ENCODE assay signal across 1 cellular context in the genomic region with DNA sequence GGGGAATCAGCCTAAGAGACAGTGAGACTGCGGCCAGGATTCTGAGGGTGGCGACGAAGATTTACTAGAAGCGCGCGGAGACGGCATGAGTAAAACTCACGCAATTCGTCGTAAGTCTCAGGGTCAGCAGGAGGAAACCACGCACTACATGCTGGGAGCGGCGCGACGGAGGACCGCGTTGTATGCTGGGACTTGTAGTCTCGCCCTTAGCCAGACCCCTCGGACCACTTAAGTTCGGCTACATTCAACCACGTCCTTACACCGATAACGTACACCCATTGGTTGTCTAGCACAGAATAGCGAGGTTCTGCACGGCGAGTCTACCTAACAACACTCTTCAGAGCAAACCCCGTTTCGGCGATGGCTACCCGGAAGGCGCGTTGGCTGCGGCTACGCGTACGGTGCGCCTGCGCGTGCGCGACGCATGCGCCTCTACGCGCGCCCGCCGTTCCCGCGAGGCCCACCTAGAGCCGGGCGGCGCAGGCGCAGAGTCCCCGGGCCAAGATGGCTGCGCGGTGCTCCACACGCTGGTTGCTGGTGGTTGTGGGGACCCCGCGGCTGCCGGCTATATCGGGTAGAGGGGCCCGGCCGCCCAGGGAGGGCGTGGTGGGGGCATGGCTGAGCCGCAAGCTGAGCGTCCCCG.
TF ChIP-seq lines count a peak whose summit lies in the region.

DNAJA3 (plus strand) TSS at position 491 of the 643 bp plus-strand sequence; CDS start at position 505, 14 bp downstream.

TF ChIP-seq in HepG2, 621 proteins besides CTCF, POLR2A, EP300 and RAD21 (continued from another document and continues in another):
- TF ChIP-seq GFI1 (CRISPR knock-in tag; IDR thresholded peaks at IDR 0.05; ENCODE audit: borderline replicate concordance) (peak; percentile 49; the same call in 1 of the 2 replicates), GATAD2A (CRISPR knock-in tag; IDR thresholded peaks at IDR 0.05) (no peak), ARNT2 (CRISPR knock-in tag; IDR thresholded peaks at IDR 0.05; ENCODE audit: low read depth) (peak; percentile 90; the same call in 1 of the 2 replicates), ZBTB4 (CRISPR knock-in tag; IDR thresholded peaks at IDR 0.05; ENCODE audit: borderline replicate concordance) (no peak), ZNF605 (CRISPR knock-in tag; IDR thresholded peaks at IDR 0.05) (no peak), ZNF747 (CRISPR knock-in tag; IDR thresholded peaks at IDR 0.05; ENCODE audit: borderline replicate concordance) (peak; percentile 23; the same call in 1 of the 2 replicates), SCMH1 (CRISPR knock-in tag; IDR thresholded peaks at IDR 0.05; ENCODE audit: borderline replicate concordance) (no peak), ZMYM3 (CRISPR knock-in tag; IDR thresholded peaks at IDR 0.05) (no peak), ZNF414 (CRISPR knock-in tag; IDR thresholded peaks at IDR 0.05) (peak; percentile 74; the same call in 1 of the 2 replicates), HOXA7 (CRISPR knock-in tag; IDR thresholded peaks at IDR 0.05) (no peak), ZNF570 (CRISPR knock-in tag; IDR thresholded peaks at IDR 0.05; ENCODE audit: borderline replicate concordance) (no peak), CENPBD1 (CRISPR knock-in tag; IDR thresholded peaks at IDR 0.05; ENCODE audit: borderline replicate concordance, low read depth) (no peak), BORCS8-MEF2B (CRISPR knock-in tag; IDR thresholded peaks at IDR 0.05) (no peak; the same call in none of the 2 replicates), ATF6 (CRISPR knock-in tag; conservative IDR thresholded peaks at IDR 0.05) (no peak), POGK (CRISPR knock-in tag; conservative IDR thresholded peaks at IDR 0.05) (peak; percentile 93), E2F1 (CRISPR knock-in tag; IDR thresholded peaks at IDR 0.05) (peak; percentile 89; the same call in 1 of the 2 replicates), TBX3 (IDR thresholded peaks at IDR 0.05; ENCODE audit: borderline replicate concordance) (no peak), SNAI1 (CRISPR knock-in tag; IDR thresholded peaks at IDR 0.05; ENCODE audit: borderline replicate concordance) (peak; percentile 86; the same call in 1 of the 2 replicates), SKI (IDR thresholded peaks at IDR 0.05; ENCODE audit: partially characterized antibody) (peak; percentile 34), ISL2 (CRISPR knock-in tag; IDR thresholded peaks at IDR 0.05) (no peak), NR2F2 (IDR thresholded peaks at IDR 0.05; ENCODE audit: borderline replicate concordance, low read depth) (peak; percentile 8; the same call in 1 of the 2 replicates), IKZF4 (CRISPR knock-in tag; IDR thresholded peaks at IDR 0.05; ENCODE audit: borderline replicate concordance, low read depth, not compliant biosample characterization) (peak; percentile 32), ZNF263 (CRISPR knock-in tag; IDR thresholded peaks at IDR 0.05) (no peak; the same call in 1 of the 2 replicates), MED1 (CRISPR knock-in tag; IDR thresholded peaks at IDR 0.05) (no peak), STAT5B (CRISPR knock-in tag; IDR thresholded peaks at IDR 0.05) (no peak), ZNF543 (CRISPR knock-in tag; IDR thresholded peaks at IDR 0.05) (no peak; the same call in 1 of the 2 replicates), KLF13 (CRISPR knock-in tag; IDR thresholded peaks at IDR 0.05) (no peak)
- TF ChIP-seq, protein P1, sequence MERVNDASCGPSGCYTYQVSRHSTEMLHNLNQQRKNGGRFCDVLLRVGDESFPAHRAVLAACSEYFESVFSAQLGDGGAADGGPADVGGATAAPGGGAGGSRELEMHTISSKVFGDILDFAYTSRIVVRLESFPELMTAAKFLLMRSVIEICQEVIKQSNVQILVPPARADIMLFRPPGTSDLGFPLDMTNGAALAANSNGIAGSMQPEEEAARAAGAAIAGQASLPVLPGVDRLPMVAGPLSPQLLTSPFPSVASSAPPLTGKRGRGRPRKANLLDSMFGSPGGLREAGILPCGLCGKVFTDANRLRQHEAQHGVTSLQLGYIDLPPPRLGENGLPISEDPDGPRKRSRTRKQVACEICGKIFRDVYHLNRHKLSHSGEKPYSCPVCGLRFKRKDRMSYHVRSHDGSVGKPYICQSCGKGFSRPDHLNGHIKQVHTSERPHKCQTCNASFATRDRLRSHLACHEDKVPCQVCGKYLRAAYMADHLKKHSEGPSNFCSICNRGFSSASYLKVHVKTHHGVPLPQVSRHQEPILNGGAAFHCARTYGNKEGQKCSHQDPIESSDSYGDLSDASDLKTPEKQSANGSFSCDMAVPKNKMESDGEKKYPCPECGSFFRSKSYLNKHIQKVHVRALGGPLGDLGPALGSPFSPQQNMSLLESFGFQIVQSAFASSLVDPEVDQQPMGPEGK (CRISPR knock-in tag; IDR thresholded peaks at IDR 0.05) = no peak
- TF ChIP-seq, protein P2, sequence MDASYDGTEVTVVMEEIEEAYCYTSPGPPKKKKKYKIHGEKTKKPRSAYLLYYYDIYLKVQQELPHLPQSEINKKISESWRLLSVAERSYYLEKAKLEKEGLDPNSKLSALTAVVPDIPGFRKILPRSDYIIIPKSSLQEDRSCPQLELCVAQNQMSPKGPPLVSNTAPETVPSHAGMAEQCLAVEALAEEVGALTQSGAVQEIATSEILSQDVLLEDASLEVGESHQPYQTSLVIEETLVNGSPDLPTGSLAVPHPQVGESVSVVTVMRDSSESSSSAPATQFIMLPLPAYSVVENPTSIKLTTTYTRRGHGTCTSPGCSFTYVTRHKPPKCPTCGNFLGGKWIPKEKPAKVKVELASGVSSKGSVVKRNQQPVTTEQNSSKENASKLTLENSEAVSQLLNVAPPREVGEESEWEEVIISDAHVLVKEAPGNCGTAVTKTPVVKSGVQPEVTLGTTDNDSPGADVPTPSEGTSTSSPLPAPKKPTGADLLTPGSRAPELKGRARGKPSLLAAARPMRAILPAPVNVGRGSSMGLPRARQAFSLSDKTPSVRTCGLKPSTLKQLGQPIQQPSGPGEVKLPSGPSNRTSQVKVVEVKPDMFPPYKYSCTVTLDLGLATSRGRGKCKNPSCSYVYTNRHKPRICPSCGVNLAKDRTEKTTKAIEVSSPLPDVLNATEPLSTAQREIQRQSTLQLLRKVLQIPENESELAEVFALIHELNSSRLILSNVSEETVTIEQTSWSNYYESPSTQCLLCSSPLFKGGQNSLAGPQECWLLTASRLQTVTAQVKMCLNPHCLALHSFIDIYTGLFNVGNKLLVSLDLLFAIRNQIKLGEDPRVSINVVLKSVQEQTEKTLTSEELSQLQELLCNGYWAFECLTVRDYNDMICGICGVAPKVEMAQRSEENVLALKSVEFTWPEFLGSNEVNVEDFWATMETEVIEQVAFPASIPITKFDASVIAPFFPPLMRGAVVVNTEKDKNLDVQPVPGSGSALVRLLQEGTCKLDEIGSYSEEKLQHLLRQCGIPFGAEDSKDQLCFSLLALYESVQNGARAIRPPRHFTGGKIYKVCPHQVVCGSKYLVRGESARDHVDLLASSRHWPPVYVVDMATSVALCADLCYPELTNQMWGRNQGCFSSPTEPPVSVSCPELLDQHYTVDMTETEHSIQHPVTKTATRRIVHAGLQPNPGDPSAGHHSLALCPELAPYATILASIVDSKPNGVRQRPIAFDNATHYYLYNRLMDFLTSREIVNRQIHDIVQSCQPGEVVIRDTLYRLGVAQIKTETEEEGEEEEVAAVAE (CRISPR knock-in tag; IDR thresholded peaks at IDR 0.05; ENCODE audit: borderline replicate concordance) = peak; percentile 68
- TF ChIP-seq, protein P3, sequence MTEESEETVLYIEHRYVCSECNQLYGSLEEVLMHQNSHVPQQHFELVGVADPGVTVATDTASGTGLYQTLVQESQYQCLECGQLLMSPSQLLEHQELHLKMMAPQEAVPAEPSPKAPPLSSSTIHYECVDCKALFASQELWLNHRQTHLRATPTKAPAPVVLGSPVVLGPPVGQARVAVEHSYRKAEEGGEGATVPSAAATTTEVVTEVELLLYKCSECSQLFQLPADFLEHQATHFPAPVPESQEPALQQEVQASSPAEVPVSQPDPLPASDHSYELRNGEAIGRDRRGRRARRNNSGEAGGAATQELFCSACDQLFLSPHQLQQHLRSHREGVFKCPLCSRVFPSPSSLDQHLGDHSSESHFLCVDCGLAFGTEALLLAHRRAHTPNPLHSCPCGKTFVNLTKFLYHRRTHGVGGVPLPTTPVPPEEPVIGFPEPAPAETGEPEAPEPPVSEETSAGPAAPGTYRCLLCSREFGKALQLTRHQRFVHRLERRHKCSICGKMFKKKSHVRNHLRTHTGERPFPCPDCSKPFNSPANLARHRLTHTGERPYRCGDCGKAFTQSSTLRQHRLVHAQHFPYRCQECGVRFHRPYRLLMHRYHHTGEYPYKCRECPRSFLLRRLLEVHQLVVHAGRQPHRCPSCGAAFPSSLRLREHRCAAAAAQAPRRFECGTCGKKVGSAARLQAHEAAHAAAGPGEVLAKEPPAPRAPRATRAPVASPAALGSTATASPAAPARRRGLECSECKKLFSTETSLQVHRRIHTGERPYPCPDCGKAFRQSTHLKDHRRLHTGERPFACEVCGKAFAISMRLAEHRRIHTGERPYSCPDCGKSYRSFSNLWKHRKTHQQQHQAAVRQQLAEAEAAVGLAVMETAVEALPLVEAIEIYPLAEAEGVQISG (CRISPR knock-in tag; IDR thresholded peaks at IDR 0.05) = peak; percentile 62
- TF ChIP-seq, protein P4, sequence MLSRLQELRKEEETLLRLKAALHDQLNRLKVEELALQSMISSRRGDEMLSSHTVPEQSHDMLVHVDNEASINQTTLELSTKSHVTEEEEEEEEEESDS (CRISPR knock-in tag; IDR thresholded peaks at IDR 0.05; ENCODE audit: borderline replicate concordance) = no peak
- TF ChIP-seq, protein P5, sequence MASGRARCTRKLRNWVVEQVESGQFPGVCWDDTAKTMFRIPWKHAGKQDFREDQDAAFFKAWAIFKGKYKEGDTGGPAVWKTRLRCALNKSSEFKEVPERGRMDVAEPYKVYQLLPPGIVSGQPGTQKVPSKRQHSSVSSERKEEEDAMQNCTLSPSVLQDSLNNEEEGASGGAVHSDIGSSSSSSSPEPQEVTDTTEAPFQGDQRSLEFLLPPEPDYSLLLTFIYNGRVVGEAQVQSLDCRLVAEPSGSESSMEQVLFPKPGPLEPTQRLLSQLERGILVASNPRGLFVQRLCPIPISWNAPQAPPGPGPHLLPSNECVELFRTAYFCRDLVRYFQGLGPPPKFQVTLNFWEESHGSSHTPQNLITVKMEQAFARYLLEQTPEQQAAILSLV (CRISPR knock-in tag; IDR thresholded peaks at IDR 0.05; ENCODE audit: borderline replicate concordance) = peak; percentile 41; the same call in 1 of the 2 replicates
